Comparison of ENCODE assay signal across 8 cellular contexts in the genomic region with DNA sequence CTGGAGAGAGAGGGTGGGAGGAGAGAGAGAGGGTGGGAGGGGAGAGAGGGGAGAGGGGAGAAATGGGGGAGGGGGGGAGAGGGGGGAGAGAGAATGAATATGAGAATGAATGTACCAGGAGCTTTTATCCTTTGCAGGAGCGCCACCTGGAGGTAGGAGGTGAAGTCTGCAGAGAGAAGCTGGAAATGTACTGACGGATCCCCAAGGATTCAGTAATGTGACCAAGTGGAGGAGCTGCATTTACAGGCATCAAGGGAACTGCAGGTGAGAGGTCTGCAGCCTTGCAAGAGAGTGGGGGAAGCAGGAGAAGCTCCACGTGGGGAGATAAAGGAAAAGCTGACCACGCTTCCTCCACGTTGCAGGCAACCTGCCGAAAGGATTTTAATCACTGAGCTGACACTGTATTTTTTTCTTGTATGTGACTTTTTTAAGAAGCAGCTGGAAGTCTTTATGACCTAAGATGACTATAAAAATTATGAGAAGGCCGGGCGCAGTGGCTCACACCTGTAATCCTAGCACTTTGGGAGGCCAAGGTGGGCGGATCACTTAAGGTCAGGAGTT. TPM values are rescaled to one million over a fixed set of nuclear protein-coding genes. Genes with fewer than 3 reads are reported as not detected.
DNase-seq lines count a peak whose midpoint lies in the region; ATAC-seq and TF ChIP-seq lines count a peak whose summit lies in the region.

No MANE protein-coding gene starts in this region.

- ATAC-seq in body of pancreas (no peak), HG03175 (IDR thresholded peaks at IDR 0.05; ENCODE audit: unreplicated experiment) (no peak), GM18502 (IDR thresholded peaks at IDR 0.05; ENCODE audit: poor library complexity, unreplicated experiment) (no peak)

- no peaks in the 10 kb centered on the region for H3K27me3 ChIP-seq in body of pancreas

- 22 to 24% methylated on average over 9 of the region's 9 CpGs for WGBS in body of pancreas, 2 donors

- peak; percentile 80 for DNase-seq in Daoy (ENCODE audit: low read depth)
- peak; percentile 37 for DNase-seq in LNCaP clone FGC (ENCODE audit: low read depth)
- peak; percentile 4 for DNase-seq in T-helper 22 cell (ENCODE audit: low read depth)
- DNase-seq in body of pancreas = peak; percentile 45 to 62 (median 55)
- DNase-seq in kidney tubule cell (ENCODE audit: low spot score) = peak; percentile 58
- peak; percentile 55 for DNase-seq in stimulated activated CD4-positive, alpha-beta T cell treated with anti-CD3 and anti-CD28 coated beads, Interleukin-4, amount 100 ng/mL, for 1 hour

- TF ChIP-seq POLR2A in body of pancreas (IDR thresholded peaks at IDR 0.05) = no peak

- no peak overlapping the region for H3K27ac ChIP-seq in body of pancreas

- H3K4me3 ChIP-seq in LNCaP clone FGC (ENCODE audit: low read depth, low read length) = no peak overlapping the region
- H3K4me3 ChIP-seq in body of pancreas = no peak overlapping the region

- no peaks in the 10 kb centered on the region for H3K9me3 ChIP-seq in body of pancreas

- intact Hi-C loops in body of pancreas (cut with DNase I) = loop anchor here (10.0 kb wide), 2 partner anchors 175 to 235 kb away; no protein-coding TSS in a partner anchor

- TF ChIP-seq CTCF in LNCaP clone FGC (IDR thresholded peaks at IDR 0.05; ENCODE audit: control insufficient read depth, extremely low read depth, insufficient read depth) = peak; percentile 83
- TF ChIP-seq CTCF in body of pancreas (IDR thresholded peaks at IDR 0.05) = peak; percentile 15 to 49 (median 46)

- H3K4me1 ChIP-seq in body of pancreas = no peaks in the 10 kb centered on the region

- H3K36me3 ChIP-seq in body of pancreas (replicated peaks in 1 of 2; ENCODE audit: insufficient read depth in 1 of 2, low read depth in 2 of 2) = no peaks in the 10 kb centered on the region

RNA-seq across cellular contexts. Expression of gene VSTM1, which starts 33.7 kb away (rescaled TPM):
- not detected in 2 replicates for total RNA-seq in Daoy (2014; rRNA removed; shearing (Covaris generic))
- total RNA-seq in body of pancreas = not detected

RNA-seq across cellular contexts. Expression of gene CACNG6, which starts 38.6 kb away (rescaled TPM):
- 1.0 and 9.3 TPM in 2 replicates for total RNA-seq in Daoy (2014; rRNA removed; shearing (Covaris generic))
- total RNA-seq in body of pancreas = not detected

RNA-seq across cellular contexts. Expression of gene TARM1, which starts 51.2 kb away (rescaled TPM):
- total RNA-seq in Daoy (2014; rRNA removed; shearing (Covaris generic)) = not detected in 2 replicates
- not detected for total RNA-seq in body of pancreas

Comparison
In these comparisons a context has a peak if more than half of its experiments do, and no peak if none do; other contexts are left out.
1. DNase-seq: peak in every context shown above with its lines; median percentile 80 in Daoy; 58 in kidney tubule cell; 55 in body of pancreas; 55 in stimulated activated CD4-positive, alpha-beta T cell treated with anti-CD3 and anti-CD28 coated beads, Interleukin-4, amount 100 ng/mL, for 1 hour; 37 in LNCaP clone FGC; 4 in T-helper 22 cell.